Comparison of ENCODE assay signal across 21 cellular contexts in the genomic region with DNA sequence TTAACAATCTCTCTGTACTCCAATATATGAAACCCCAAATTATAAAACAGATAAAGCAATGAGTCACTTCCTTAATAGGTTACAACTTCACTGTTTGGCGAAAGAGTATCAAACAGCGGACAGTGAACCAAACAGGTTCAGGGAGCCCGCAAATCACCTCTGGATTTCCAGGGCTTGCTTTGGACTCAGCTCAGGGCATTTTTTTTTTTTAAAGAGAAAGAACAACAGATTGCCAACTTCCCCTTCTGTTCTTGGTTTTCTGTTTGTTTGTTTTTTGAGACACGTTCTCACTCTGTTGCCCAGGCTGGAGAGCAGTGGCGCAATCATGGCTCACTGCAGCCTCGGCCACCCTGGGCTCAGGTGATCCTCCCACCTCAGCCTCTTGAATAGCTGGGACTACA. TPM values are rescaled to one million over a fixed set of nuclear protein-coding genes. Genes with fewer than 3 reads are reported as not detected.
DNase-seq lines count a peak whose midpoint lies in the region; ATAC-seq and TF ChIP-seq lines count a peak whose summit lies in the region.
"Had no signal": no experiment of that assay in that cellular context is flagged by ENCODE, and none has a peak within 500 bp of the region (broad histone marks: within the 10 kb centered on the region; RNA-seq: fewer than 3 reads in every experiment).

No MANE protein-coding gene starts in this region.

- no peaks in the 10 kb centered on the region for H3K9me3 ChIP-seq in neutrophil
- no peaks in the 10 kb centered on the region for H3K9me3 ChIP-seq in T-helper 17 cell (ENCODE audit: control insufficient read depth, low read length, poor library complexity, severe bottlenecking)
- H3K9me3 ChIP-seq: SJSA1 had no signal

- peaks cover under 1% of the 10 kb centered on the region for H3K27me3 Mint-ChIP-seq in T-helper 17 cell

- H3K27ac ChIP-seq in epithelial cell of prostate (peak overlapping the region; percentile 3), neutrophil (peak overlapping the region; percentile 80)
- H3K27ac ChIP-seq: GM23248, SJSA1 had no signal

- DNase-seq in NOMO-1 treated with DMSO at 0.1 percent for 48 hours (lab: John Stamatoyannopoulos, UW; ENCODE audit: unreplicated experiment) = peak; percentile 14
- DNase-seq in NOMO-1 treated with dmso at 0.1 percent for 144 hours (lab: John Stamatoyannopoulos, UW; ENCODE audit: unreplicated experiment) = no peak
- DNase-seq in MV-4-11 (lab: John Stamatoyannopoulos, UW) = peak; percentile 2
- DNase-seq in epithelial cell of prostate (ENCODE audit: low read depth, low spot score) = peak; percentile 22
- no peak for DNase-seq in DMS79 (lab: John Stamatoyannopoulos, UW)
- no peak for DNase-seq in T-helper 17 cell
- DNase-seq: 8988T, COR-L47, DMS53, GM23248, NCI-H1105 treated with DMSO at 0.1 percent for 48 hours, NCI-H1930, NCI-H2171, NCI-H510A, NCI-H82 had no signal

- peak overlapping the region in 1 of 2 experiments; percentile 14 for H3K4me3 ChIP-seq in neutrophil (ENCODE audit: low read depth in 1 of 2, low read length in 1 of 2)
- H3K4me3 ChIP-seq: BLaER1 treated with 17β-estradiol and CSF1 and Interleukin-3, amounts not matched to agents 10 nM and 100 nM; GM23248; SJSA1 had no signal

- no peak for ATAC-seq in GM21529 (IDR thresholded peaks at IDR 0.05; ENCODE audit: unreplicated experiment)
- ATAC-seq in T-helper 17 cell = no peak

- H3K27ac Mint-ChIP-seq in T-helper 17 cell = no peak overlapping the region

- no peak for TF ChIP-seq CTCF in neutrophil (IDR thresholded peaks at IDR 0.05)

- peaks cover 2% of the 10 kb centered on the region for H3K4me1 Mint-ChIP-seq in T-helper 17 cell

- no peak overlapping the region for H3K4me3 Mint-ChIP-seq in T-helper 17 cell

- peaks cover 2% of the 10 kb centered on the region for H3K36me3 Mint-ChIP-seq in T-helper 17 cell (ENCODE audit: low read depth)

- H3K36me3 ChIP-seq in neutrophil = no peaks in the 10 kb centered on the region
- H3K36me3 ChIP-seq: BLaER1 treated with 17β-estradiol and CSF1 and Interleukin-3, amounts not matched to agents 10 nM and 100 nM; SJSA1 had no signal

- no peaks in the 10 kb centered on the region for H3K27me3 ChIP-seq in neutrophil
- H3K27me3 ChIP-seq: BLaER1 treated with 17β-estradiol and CSF1 and Interleukin-3, amounts not matched to agents 10 nM and 100 nM; SJSA1 had no signal

- peaks cover 17 to 18% of the 10 kb centered on the region in 2 experiments for H3K4me1 ChIP-seq in neutrophil (ENCODE audit: control insufficient read depth in 1 of 2, insufficient read depth in 1 of 2, low read depth in 1 of 2, low read length in 1 of 2)
- H3K4me1 ChIP-seq: SJSA1 had no signal

RNA-seq across cellular contexts. Expression of gene ABCB11, which starts 52.7 kb away (rescaled TPM):
- total RNA-seq in T-helper 17 cell = not detected
- total RNA-seq: GM23248, HT1080, RPMI7951, SJSA1 had no signal

Comparison
In these comparisons a context has a peak if more than half of its experiments do, and no peak if none do; other contexts are left out.
1. DNase-seq: peak in NOMO-1 treated with DMSO at 0.1 percent for 48 hours (single experiment), MV-4-11 (single experiment) and epithelial cell of prostate (single experiment); none in NOMO-1 treated with dmso at 0.1 percent for 144 hours (single experiment), DMS79 (single experiment) and T-helper 17 cell (0 of 3).